34 cellular contexts compared by ENCODE assay signal in the genomic region with DNA sequence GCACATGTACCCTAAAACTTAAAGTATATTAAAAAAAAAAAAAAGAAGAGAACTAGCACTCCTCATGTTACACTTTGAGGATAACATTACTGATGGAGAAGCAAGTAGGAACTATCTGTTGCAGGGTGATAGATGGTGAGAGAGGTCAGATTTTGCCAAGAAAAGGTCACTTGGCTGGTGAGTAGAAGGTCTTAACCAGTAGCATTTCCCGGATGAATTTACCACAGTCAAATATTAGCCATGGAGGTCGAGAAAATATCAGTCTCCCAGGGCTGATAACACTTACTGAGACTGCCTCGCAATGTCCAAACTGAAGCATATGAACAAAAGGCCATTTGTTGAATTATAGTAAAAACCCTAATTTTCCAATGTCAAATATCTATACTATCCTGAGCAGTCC. TPM values are rescaled to one million over a fixed set of nuclear protein-coding genes. Genes with fewer than 3 reads are reported as not detected.
"Had no signal": no experiment of that assay in that cellular context is flagged by ENCODE, and none has a peak within 500 bp of the region (broad histone marks: within the 10 kb centered on the region; RNA-seq: fewer than 3 reads in every experiment).

No MANE protein-coding gene starts in this region.

- ATAC-seq: heart left ventricle; left colon; lower lobe of right lung; natural killer cell treated with Interleukin-12 subunit alpha and Interleukin-12 subunit beta and Interleukin-15 and Interleukin-18, amount 100 ng/mL, for 72 hours; sciatic nerve; stimulated activated effector memory CD8-positive, alpha-beta T cell treated with anti-CD3 and anti-CD28 coated beads, Interleukin-12 subunit alpha, Interleukin-12 subunit beta, amount 100 ng/mL, for 72 hours; upper lobe of right lung had no signal

- H3K9me3 ChIP-seq: left ventricle myocardium inferior, lower lobe of right lung, neutrophil, right atrium auricular region, suprapubic skin, thoracic aorta, tibial artery, upper lobe of right lung had no signal

- H3K27me3 Mint-ChIP-seq: naive B cell; natural killer cell treated with Interleukin-12 subunit alpha and Interleukin-12 subunit beta and Interleukin-15 and Interleukin-18, amount 100 ng/mL, for 72 hours; stimulated activated naive CD8-positive, alpha-beta T cell treated with anti-CD3 and anti-CD28 coated beads, Interleukin-15, Interleukin-2, amounts not matched to agents 100 ng/mL and 50 ng/mL, for 24 hours had no signal

- H3K27ac Mint-ChIP-seq: immature natural killer cell; naive B cell; natural killer cell treated with Interleukin-12 subunit alpha and Interleukin-12 subunit beta and Interleukin-15 and Interleukin-18, amount 100 ng/mL, for 72 hours; neural progenitor cell; stimulated activated effector memory CD8-positive, alpha-beta T cell treated with anti-CD3 and anti-CD28 coated beads, Interleukin-12 subunit alpha, Interleukin-12 subunit beta, amount 100 ng/mL, for 72 hours; stimulated activated naive CD8-positive, alpha-beta T cell treated with anti-CD3 and anti-CD28 coated beads, Interleukin-15, Interleukin-2, amounts not matched to agents 100 ng/mL and 50 ng/mL, for 24 hours had no signal

- DNase-seq: heart left ventricle; hypothalamus; immature natural killer cell; kidney; left colon; left ventricle myocardium inferior; lower lobe of right lung; mammary epithelial cell; mesenchymal stem cell; naive B cell; occipital lobe; stimulated activated CD4-positive, alpha-beta T cell treated with anti-CD3 and anti-CD28 coated beads, Interleukin-12 subunit alpha, Interleukin-12 subunit beta, amount 100 ng/mL, for 4 hours; stimulated activated CD4-positive, alpha-beta T cell treated with anti-CD3 and anti-CD28 coated beads, Interleukin-15, amount 100 ng/mL, for 24 hours; stimulated activated CD4-positive, alpha-beta T cell treated with anti-CD3 and anti-CD28 coated beads, Interleukin-4, amount 100 ng/mL, for 24 hours; stimulated activated naive CD4-positive, alpha-beta T cell; tibial artery; trophoblast cell; upper lobe of right lung had no signal

- H3K4me3 ChIP-seq: heart left ventricle, left ventricle myocardium inferior, lower lobe of right lung, neural progenitor cell, right atrium auricular region, skin epidermis, suprapubic skin, thoracic aorta, tibial artery, upper lobe of right lung had no signal

- FAIRE-seq: islet of Langerhans, urothelium cell line had no signal

- H3K4me3 Mint-ChIP-seq: immature natural killer cell; naive B cell; natural killer cell treated with Interleukin-12 subunit alpha and Interleukin-12 subunit beta and Interleukin-15 and Interleukin-18, amount 100 ng/mL, for 72 hours; neural progenitor cell; stimulated activated effector memory CD8-positive, alpha-beta T cell treated with anti-CD3 and anti-CD28 coated beads, Interleukin-12 subunit alpha, Interleukin-12 subunit beta, amount 100 ng/mL, for 72 hours; stimulated activated naive CD8-positive, alpha-beta T cell treated with anti-CD3 and anti-CD28 coated beads, Interleukin-15, Interleukin-2, amounts not matched to agents 100 ng/mL and 50 ng/mL, for 24 hours had no signal

- H3K36me3 ChIP-seq: heart left ventricle, left ventricle myocardium inferior, lower lobe of right lung, neural progenitor cell, neutrophil, right atrium auricular region, suprapubic skin, thoracic aorta, tibial artery, upper lobe of right lung had no signal

- H3K4me1 ChIP-seq: left ventricle myocardium inferior, lower lobe of right lung, neural progenitor cell, parathyroid adenoma, suprapubic skin, upper lobe of right lung had no signal

- H3K27ac ChIP-seq: heart left ventricle, left ventricle myocardium inferior, lower lobe of right lung, neural progenitor cell, neutrophil, parathyroid adenoma, right atrium auricular region, skin epidermis, suprapubic skin, thoracic aorta, tibial artery, upper lobe of right lung had no signal

- H3K9me3 Mint-ChIP-seq: neural progenitor cell; stimulated activated naive CD8-positive, alpha-beta T cell treated with anti-CD3 and anti-CD28 coated beads, Interleukin-15, Interleukin-2, amounts not matched to agents 100 ng/mL and 50 ng/mL, for 24 hours had no signal

- H3K4me1 Mint-ChIP-seq: immature natural killer cell; naive B cell; neural progenitor cell; stimulated activated effector memory CD8-positive, alpha-beta T cell treated with anti-CD3 and anti-CD28 coated beads, Interleukin-12 subunit alpha, Interleukin-12 subunit beta, amount 100 ng/mL, for 72 hours had no signal

- H3K36me3 Mint-ChIP-seq: immature natural killer cell; naive B cell; natural killer cell treated with Interleukin-12 subunit alpha and Interleukin-12 subunit beta and Interleukin-15 and Interleukin-18, amount 100 ng/mL, for 72 hours; neural progenitor cell; stimulated activated effector memory CD8-positive, alpha-beta T cell treated with anti-CD3 and anti-CD28 coated beads, Interleukin-12 subunit alpha, Interleukin-12 subunit beta, amount 100 ng/mL, for 72 hours had no signal

- H3K27me3 ChIP-seq: heart left ventricle, neural progenitor cell, neutrophil, right atrium auricular region, suprapubic skin, tibial artery, upper lobe of right lung had no signal

RNA-seq across cellular contexts. Expression of gene BBOX1, which starts 14.7 kb away (rescaled TPM):
- total RNA-seq: left colon; left ventricle myocardium inferior; natural killer cell treated with Interleukin-12 subunit alpha and Interleukin-12 subunit beta and Interleukin-15 and Interleukin-18, amount 100 ng/mL, for 72 hours; posterior vena cava; pulmonary artery endothelial cell; right atrium auricular region; subcutaneous adipose tissue; thoracic aorta; upper lobe of right lung had no signal

RNA-seq across cellular contexts. Expression of gene FIBIN, which starts 32.0 kb away (rescaled TPM):
- total RNA-seq: natural killer cell treated with Interleukin-12 subunit alpha and Interleukin-12 subunit beta and Interleukin-15 and Interleukin-18, amount 100 ng/mL, for 72 hours; pulmonary artery endothelial cell had no signal
